ENCODE assay signal across 1 cellular context in the genomic region with DNA sequence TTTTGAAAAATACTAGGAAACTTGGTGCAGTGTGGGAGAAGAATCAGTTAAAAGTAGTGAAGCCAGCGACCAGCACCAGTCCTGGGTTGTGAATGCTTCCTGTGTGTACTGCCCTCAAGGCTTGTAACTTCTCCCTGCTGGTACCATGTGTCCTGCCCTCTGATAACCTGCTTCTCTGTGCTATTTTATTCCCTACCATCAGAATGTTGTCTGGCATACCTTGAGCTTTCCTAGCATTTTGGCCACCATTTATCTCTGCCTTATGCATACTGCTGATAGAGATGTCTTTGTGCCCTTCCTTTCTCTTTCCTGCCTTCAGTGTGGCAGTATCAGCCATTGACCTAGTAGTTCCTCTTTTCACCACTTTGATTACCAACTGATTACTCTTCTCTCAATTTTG.
TF ChIP-seq lines count a peak whose summit lies in the region.

No MANE protein-coding gene starts in this region.

TF ChIP-seq in HepG2, 621 proteins besides CTCF, POLR2A, EP300 and RAD21:
- TF ChIP-seq, protein P1, sequence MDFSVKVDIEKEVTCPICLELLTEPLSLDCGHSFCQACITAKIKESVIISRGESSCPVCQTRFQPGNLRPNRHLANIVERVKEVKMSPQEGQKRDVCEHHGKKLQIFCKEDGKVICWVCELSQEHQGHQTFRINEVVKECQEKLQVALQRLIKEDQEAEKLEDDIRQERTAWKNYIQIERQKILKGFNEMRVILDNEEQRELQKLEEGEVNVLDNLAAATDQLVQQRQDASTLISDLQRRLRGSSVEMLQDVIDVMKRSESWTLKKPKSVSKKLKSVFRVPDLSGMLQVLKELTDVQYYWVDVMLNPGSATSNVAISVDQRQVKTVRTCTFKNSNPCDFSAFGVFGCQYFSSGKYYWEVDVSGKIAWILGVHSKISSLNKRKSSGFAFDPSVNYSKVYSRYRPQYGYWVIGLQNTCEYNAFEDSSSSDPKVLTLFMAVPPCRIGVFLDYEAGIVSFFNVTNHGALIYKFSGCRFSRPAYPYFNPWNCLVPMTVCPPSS (IDR thresholded peaks at IDR 0.05), result no peak
- TF ChIP-seq RBFOX2 (IDR thresholded peaks at IDR 0.05; ENCODE audit: low read depth, low read length), result 0 out of 2 replicates have a peak, but pooled peaks have one; percentile 51
- no peak for TF ChIP-seq ZNF652 (CRISPR knock-in tag; IDR thresholded peaks at IDR 0.05; ENCODE audit: borderline replicate concordance, low read depth)
